Comparison of ENCODE assay signal across 8 cellular contexts in the genomic region with DNA sequence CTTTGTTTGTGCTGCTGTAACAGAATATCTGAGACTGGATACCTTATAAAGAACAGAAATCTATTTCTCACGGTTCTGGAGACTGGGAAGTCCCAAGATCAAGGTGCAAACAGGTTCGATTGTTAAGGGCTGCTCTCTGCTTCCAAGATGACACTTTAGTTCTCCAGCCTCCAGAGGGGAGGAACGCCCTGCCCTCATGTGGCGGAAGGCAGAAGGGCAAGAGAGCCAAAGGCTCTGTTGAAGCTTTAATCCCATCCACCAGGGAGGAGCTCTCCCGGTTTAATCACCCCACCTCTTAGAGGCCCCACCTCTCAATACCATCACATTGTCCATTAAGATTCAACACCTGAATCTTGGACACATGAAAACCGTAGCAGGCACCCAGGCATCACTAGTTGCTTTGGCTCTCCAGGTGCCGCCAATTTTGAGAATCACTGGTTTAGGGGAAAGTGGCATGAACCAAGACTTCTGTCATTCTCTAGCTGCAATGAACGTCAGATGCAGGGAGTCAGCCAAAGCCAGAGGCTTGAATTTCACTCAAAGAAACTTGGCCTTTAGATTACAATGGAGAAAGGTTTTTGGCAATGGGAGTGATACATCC.
DNase-seq lines count a peak whose midpoint lies in the region; ATAC-seq and TF ChIP-seq lines count a peak whose summit lies in the region.

No MANE protein-coding gene starts in this region.

- no peak overlapping the region for H2AFZ ChIP-seq in SU-DHL-6 (ENCODE audit: low read depth, low read length, severe bottlenecking)

- no peak overlapping the region for H3K27ac ChIP-seq in SU-DHL-6 (ENCODE audit: low read depth, low read length)

- no peaks in the 10 kb centered on the region for H3K36me3 ChIP-seq in SU-DHL-6 (ENCODE audit: low read length)

- DNase-seq in NCI-H345 (lab: John Stamatoyannopoulos, UW) (peak; percentile 2), NCI-H345 treated with DMSO at 0.1 percent for 48 hours (lab: John Stamatoyannopoulos, UW; ENCODE audit: unreplicated experiment) (no peak), astrocyte of the hippocampus (ENCODE audit: low read depth, low spot score) (peak; percentile 51), kidney glomerular epithelial cell (lab: John Stamatoyannopoulos, UW) (peak; percentile 34)
- DNase-seq in stimulated activated CD8-positive, alpha-beta memory T cell treated with anti-CD3 and anti-CD28 coated beads, Interleukin-4, amount 100 ng/mL, for 48 hours: peak; percentile 63

- H3K27me3 ChIP-seq in SU-DHL-6 (ENCODE audit: low read length): no peaks in the 10 kb centered on the region

- H3K9me2 ChIP-seq in SU-DHL-6 (replicated peaks; ENCODE audit: insufficient read depth, low read length): no peaks in the 10 kb centered on the region

- no peaks in the 10 kb centered on the region for H3K9me3 ChIP-seq in SU-DHL-6 (ENCODE audit: insufficient read depth, low read length)

- no peaks in the 10 kb centered on the region for H3F3A ChIP-seq in SU-DHL-6 (ENCODE audit: insufficient read depth)

- H3K4me3 ChIP-seq in SU-DHL-6 (ENCODE audit: insufficient read depth, low read length, poor library complexity, severe bottlenecking): no peak overlapping the region

- peak; percentile 25 for TF ChIP-seq CTCF in SU-DHL-6 (IDR thresholded peaks at IDR 0.05; ENCODE audit: insufficient read depth, low read length, poor library complexity, severe bottlenecking)

- H3K4me2 ChIP-seq in SU-DHL-6 (ENCODE audit: low read depth, low read length, poor library complexity, severe bottlenecking): no peak overlapping the region

- no peaks in the 10 kb centered on the region for H4K20me1 ChIP-seq in SU-DHL-6 (ENCODE audit: low read depth, low read length)

- peak; percentile 50 for ATAC-seq in HG03378 (IDR thresholded peaks at IDR 0.05; ENCODE audit: unreplicated experiment)
- ATAC-seq in HG02938 (IDR thresholded peaks at IDR 0.05; ENCODE audit: unreplicated experiment): no peak

- no peaks in the 10 kb centered on the region for H3K79me2 ChIP-seq in SU-DHL-6 (ENCODE audit: insufficient read depth, low read length)

- H3K9ac ChIP-seq in SU-DHL-6 (ENCODE audit: low read length): no peak overlapping the region
